In the genomic region with DNA sequence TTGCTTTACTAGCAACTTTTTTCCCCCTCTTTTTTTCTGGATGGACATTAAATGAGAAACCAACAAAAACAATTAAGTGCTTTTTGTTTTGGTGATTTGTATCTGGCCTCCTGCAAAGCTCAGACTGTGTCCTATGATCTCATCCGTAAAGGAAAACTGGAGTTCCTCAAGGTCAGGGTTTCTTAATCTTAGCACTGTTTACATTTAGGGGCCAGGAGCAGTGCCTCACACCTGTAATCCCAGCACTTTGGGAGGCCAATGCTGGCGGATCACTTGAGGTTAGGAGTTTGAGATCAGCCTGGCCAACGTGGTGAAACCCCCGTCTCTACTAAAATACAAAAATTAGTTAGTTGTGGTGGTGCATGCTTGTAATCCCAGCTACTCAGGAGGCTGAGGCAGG, we compare ENCODE assay signal across 1 cellular context.
TF ChIP-seq lines count a peak whose summit lies in the region.

No MANE protein-coding gene starts in this region.

TF ChIP-seq in WTC11, 78 proteins besides CTCF, POLR2A, EP300 and RAD21:
- TF ChIP-seq ZNF138 (CRISPR knock-in tag; conservative IDR thresholded peaks at IDR 0.05) (no peak), ZNF423 (CRISPR knock-in tag; IDR thresholded peaks at IDR 0.05) (no peak)
